In the genomic region with DNA sequence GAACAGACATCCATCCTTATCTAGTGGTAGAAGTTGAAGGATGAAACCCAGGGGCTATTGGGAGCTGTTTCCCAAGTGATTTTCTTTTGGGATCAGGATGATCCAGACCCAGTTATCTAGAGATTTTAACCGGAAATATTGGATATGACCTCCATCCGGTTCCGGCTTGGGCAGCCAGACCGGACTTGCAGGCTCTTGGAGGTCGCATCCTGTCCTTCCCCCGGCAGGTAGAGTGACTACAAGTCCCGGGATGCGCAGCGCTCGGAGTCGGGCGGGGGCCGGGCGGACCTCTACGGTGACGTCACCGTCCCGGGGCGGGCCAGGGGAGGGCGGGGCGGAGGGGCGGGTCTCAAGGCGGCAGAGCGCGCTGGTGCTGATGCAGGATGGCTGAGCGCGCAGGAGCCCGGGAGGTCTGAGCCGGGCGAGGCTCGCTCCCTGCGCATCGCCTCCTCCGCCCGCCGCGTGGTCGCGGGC, we compare ENCODE assay signal across 8 cellular contexts. TPM values are rescaled to one million over a fixed set of nuclear protein-coding genes. Genes with fewer than 3 reads are reported as not detected.
DNase-seq lines count a peak whose midpoint lies in the region; ATAC-seq and TF ChIP-seq lines count a peak whose summit lies in the region.

A gene (plus strand): TSS at position 360 of the 474 bp plus-strand sequence. CDS start 391 bp downstream, outside the sequence.

- POLR2A ChIA-PET in BJ (lab: Charles Lee), result no interaction called here

- H3K36me3 ChIP-seq in BJ (ENCODE audit: control insufficient read depth, insufficient read depth, low read length) (no peaks in the 10 kb centered on the region), mucosa of descending colon (ENCODE audit: low read depth) (no peaks in the 10 kb centered on the region)

- no peaks in the 10 kb centered on the region for H3K9me3 ChIP-seq in mucosa of descending colon

- H3K4me3 ChIP-seq in BJ (ENCODE audit: low read depth, low read length) (peak within 1 kb of the TSS; percentile 28), mucosa of descending colon (no peak within 1 kb of the TSS)

- intact Hi-C loops in mucosa of descending colon (cut with DNase I, micrococcal nuclease), result no loop called here

- DNase-seq in BJ (ENCODE audit: low read depth) (no peak), NCI-H82 (lab: John Stamatoyannopoulos, UW) (peak; percentile 94), activated T-cell treated with anti-CD3 and anti-CD28 coated beads for 24 hours (ENCODE audit: low read depth) (peak; percentile 87), epithelial cell of prostate (ENCODE audit: low read depth, low spot score) (peak; percentile 2), mucosa of descending colon (peak; percentile 84 to 90 (median 89))
- DNase-seq in stimulated activated CD8-positive, alpha-beta memory T cell treated with anti-CD3 and anti-CD28 coated beads, Interleukin-4, amount 100 ng/mL, for 4 hours (ENCODE audit: low read depth in 2 of 2, low spot score in 1 of 2), result peak; percentile 80 to 85

- H3K27me3 ChIP-seq in BJ (ENCODE audit: control insufficient read depth, insufficient read depth, low read length), result peaks cover 21% of the 10 kb centered on the region

- CTCF ChIA-PET in BJ (lab: Yijun Ruan, JAX), result interaction anchor here (0.6 kb wide), 1 partner anchor 53 kb away, joined by 3 read pairs; no protein-coding TSS in a partner anchor

- TF ChIP-seq CTCF in BJ (IDR thresholded peaks at IDR 0.05; ENCODE audit: insufficient read depth, low read depth, low read length) (no peak), mucosa of descending colon (IDR thresholded peaks at IDR 0.05) (no peak)

- ATAC-seq in GM19395 (IDR thresholded peaks at IDR 0.05; ENCODE audit: unreplicated experiment), result peak; percentile 92
- peak; percentile 94 for ATAC-seq in HG03520 (IDR thresholded peaks at IDR 0.05; ENCODE audit: unreplicated experiment)
- ATAC-seq in mucosa of descending colon, result peak; percentile 96

- H3K4me1 ChIP-seq in mucosa of descending colon (ENCODE audit: low read depth), result peaks cover 9% of the 10 kb centered on the region

- H3K27ac ChIP-seq in epithelial cell of prostate, result no peak within 1 kb of the TSS

RNA-seq across cellular contexts. Expression of the gene that starts here (rescaled TPM):
- polyA plus RNA-seq in BJ (2011; rRNA removed), result 0.17 and 0.23 TPM in 2 replicates
- 0.05 and 0.14 TPM in 2 replicates for polyA minus RNA-seq in BJ (2011; rRNA and poly(A)+ RNA removed)
- total RNA-seq in mucosa of descending colon, result 10 to 100 TPM in 1 of 3 donors, 1 to 10 TPM in 2; 1.5 to 11.0 (median 2.5) TPM
